ENCODE assay signal across 8 cellular contexts in the genomic region with DNA sequence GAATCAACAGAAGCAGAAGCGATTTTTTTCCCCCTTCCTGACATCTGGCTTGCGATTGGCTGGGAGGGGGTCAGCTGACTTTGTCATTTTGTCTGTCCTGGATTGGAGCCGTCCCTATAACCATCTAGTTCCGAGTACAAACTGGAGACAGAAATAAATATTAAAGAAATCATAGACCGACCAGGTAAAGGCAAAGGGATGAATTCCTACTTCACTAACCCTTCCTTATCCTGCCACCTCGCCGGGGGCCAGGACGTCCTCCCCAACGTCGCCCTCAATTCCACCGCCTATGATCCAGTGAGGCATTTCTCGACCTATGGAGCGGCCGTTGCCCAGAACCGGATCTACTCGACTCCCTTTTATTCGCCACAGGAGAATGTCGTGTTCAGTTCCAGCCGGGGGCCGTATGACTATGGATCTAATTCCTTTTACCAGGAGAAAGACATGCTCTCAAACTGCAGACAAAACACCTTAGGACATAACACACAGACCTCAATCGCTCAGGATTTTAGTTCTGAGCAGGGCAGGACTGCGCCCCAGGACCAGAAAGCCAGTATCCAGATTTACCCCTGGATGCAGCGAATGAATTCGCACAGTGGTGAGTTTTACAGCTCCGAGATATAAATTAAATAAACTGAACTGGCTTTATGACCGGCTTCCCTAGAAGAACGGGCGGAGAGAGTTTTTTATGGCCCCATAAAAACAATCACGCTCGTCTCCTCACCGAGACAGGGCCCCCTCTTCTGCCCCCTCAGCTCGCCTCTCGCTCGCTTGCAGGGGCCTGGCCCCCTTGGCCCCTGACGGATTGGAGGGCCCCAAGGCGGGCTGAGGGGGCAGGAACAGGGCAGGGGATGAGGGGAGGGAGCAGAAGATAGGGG. TPM values are rescaled to one million over a fixed set of nuclear protein-coding genes. Genes with fewer than 3 reads are reported as not detected.
A peak's percentile ranks its signal among the peaks of the same experiment; 100 is the strongest.
DNase-seq lines count a peak whose midpoint lies in the region; FAIRE-seq and TF ChIP-seq lines count a peak whose summit lies in the region.
"Had no signal": no experiment of that assay in that cellular context is flagged by ENCODE, and none has a peak within 500 bp of the region (broad histone marks: within the 10 kb centered on the region; RNA-seq: fewer than 3 reads in every experiment).

A gene (plus strand): TSS at position 117 of the 878 bp plus-strand sequence. CDS start 82 bp downstream, at position 199.

- 2 to 4% (median 4%) methylated on average over 36 of the region's 36 CpGs for WGBS in small intestine, 3 donors

- POLR2A ChIA-PET in HEK293 (lab: Yijun Ruan, JAX) (interaction anchor here (0.5 to 4.5 kb wide), 7 partner anchors 12 to 252 kb away, joined by 3 to 26 read pairs (median 3); a partner anchor contains a TSS), OCI-LY7 (lab: Charles Lee) (interaction anchor here (0.5 to 1.8 kb wide), 4 partner anchors 9 to 15 kb away, joined by 3 to 6 read pairs (median 5); no protein-coding TSS in a partner anchor)
- POLR2A ChIA-PET in activated CD4-positive, alpha-beta T cell treated with anti-CD3 and anti-CD28 coated beads, Interleukin-2, amount 10 ng/mL, durations not matched to agents 7 days and 5 days (lab: Charles Lee) = no interaction called here

- H3K27me3 ChIP-seq in fibroblast of lung (ENCODE audit: control insufficient read depth, insufficient read depth, low read length) (peaks cover 53% of the 10 kb centered on the region), small intestine (ENCODE audit: control insufficient read depth in 2 of 2, insufficient read depth in 2 of 2, low read length in 2 of 2) (peaks cover 14 to 47% of the 10 kb centered on the region in 2 donors)

- H3K4me3 Mint-ChIP-seq in activated T-helper 2 cell treated with anti-CD3 and anti-CD28 coated beads, Interferon-gamma antibody, Interleukin-2, Interleukin-4, amounts not matched to agents 10 μg/mL and 5 μg/mL and 100 μg/mL, durations not matched to agents 14 hours and 24 hours and 36 hours (ENCODE audit: low read depth) = no peak within 1 kb of the TSS
- H3K4me3 Mint-ChIP-seq in activated CD4-positive, alpha-beta T cell treated with anti-CD3 and anti-CD28 coated beads, Interleukin-2, amount 10 ng/mL, durations not matched to agents 7 days and 5 days = no peak within 1 kb of the TSS

- H3K79me2 ChIP-seq in OCI-LY7 (ENCODE audit: insufficient read depth, low read depth, low read length) (no peaks in the 10 kb centered on the region), fibroblast of lung (ENCODE audit: control insufficient read depth, insufficient read depth, low read length) (no peaks in the 10 kb centered on the region)

- TF ChIP-seq CTCF in HEK293 (tag by site-specific recombination; IDR thresholded peaks at IDR 0.05) (no peak), OCI-LY7 (conservative IDR thresholded peaks at IDR 0.05; ENCODE audit: low read length) (no peak), fibroblast of lung (conservative IDR thresholded peaks at IDR 0.05 in 1 of 2, IDR thresholded peaks at IDR 0.05 in 1 of 2; ENCODE audit: low read depth in 1 of 2, low read length in 2 of 2) (no peak)

- no peak for FAIRE-seq in small intestine (lab: Jason Lieb, UNC)

- CTCF ChIA-PET in HEK293 (lab: Yijun Ruan, JAX) = interaction anchor here (0.6 to 5.4 kb wide), 13 partner anchors 8 to 187 kb away, joined by 3 to 78 read pairs (median 4); a partner anchor contains a TSS
- CTCF ChIA-PET in OCI-LY7 (lab: Charles Lee; ENCODE audit: unreplicated experiment) = no interaction called here
- CTCF ChIA-PET in activated CD4-positive, alpha-beta T cell treated with anti-CD3 and anti-CD28 coated beads, Interleukin-2, amount 10 ng/mL, durations not matched to agents 7 days and 5 days (lab: Charles Lee) = interaction anchor here (1.1 to 2.3 kb wide), 5 partner anchors 16 to 172 kb away, joined by 3 to 8 read pairs (median 4); a partner anchor contains a TSS

- H3K4me2 ChIP-seq in OCI-LY7 (ENCODE audit: low read length) (peak within 1 kb of the TSS; percentile 71), fibroblast of lung (ENCODE audit: extremely low read depth, insufficient read depth, low read length) (peak within 1 kb of the TSS; percentile 66)

- H4K20me1 ChIP-seq in OCI-LY7 (ENCODE audit: insufficient read depth, low read length) (no peaks in the 10 kb centered on the region), fibroblast of lung (ENCODE audit: control insufficient read depth, extremely low read depth, insufficient read depth, low read length) (no peaks in the 10 kb centered on the region)

- peaks cover 86% of the 10 kb centered on the region for H3K27me3 Mint-ChIP-seq in activated T-helper 2 cell treated with anti-CD3 and anti-CD28 coated beads, Interferon-gamma antibody, Interleukin-2, Interleukin-4, amounts not matched to agents 10 μg/mL and 5 μg/mL and 100 μg/mL, durations not matched to agents 14 hours and 24 hours and 36 hours (ENCODE audit: low read depth)
- peaks cover 87% of the 10 kb centered on the region for H3K27me3 Mint-ChIP-seq in activated CD4-positive, alpha-beta T cell treated with anti-CD3 and anti-CD28 coated beads, Interleukin-2, amount 10 ng/mL, durations not matched to agents 7 days and 5 days

- H3K9ac ChIP-seq in fibroblast of lung (ENCODE audit: insufficient read depth, low read length) = peak within 1 kb of the TSS; percentile 16

- no peak within 1 kb of the TSS for H3K27ac Mint-ChIP-seq in activated T-helper 2 cell treated with anti-CD3 and anti-CD28 coated beads, Interferon-gamma antibody, Interleukin-2, Interleukin-4, amounts not matched to agents 10 μg/mL and 5 μg/mL and 100 μg/mL, durations not matched to agents 14 hours and 24 hours and 36 hours
- no peak within 1 kb of the TSS for H3K27ac Mint-ChIP-seq in activated CD4-positive, alpha-beta T cell treated with anti-CD3 and anti-CD28 coated beads, Interleukin-2, amount 10 ng/mL, durations not matched to agents 7 days and 5 days
- H3K27ac Mint-ChIP-seq: immature natural killer cell had no signal

- peaks cover 4 to 13% of the 10 kb centered on the region in 2 experiments; a peak in 2 of 3 replicates for H3K36me3 ChIP-seq in HEK293 (ENCODE audit: control insufficient read depth in 2 of 2, insufficient read depth in 1 of 2, low read length in 2 of 2)
- H3K36me3 ChIP-seq in OCI-LY7 (ENCODE audit: insufficient read depth, low read length) = no peaks in the 10 kb centered on the region
- no peaks in the 10 kb centered on the region for H3K36me3 ChIP-seq in fibroblast of lung (ENCODE audit: control insufficient read depth, insufficient read depth, low read length)
- H3K36me3 ChIP-seq in small intestine (ENCODE audit: control insufficient read depth in 2 of 2, insufficient read depth in 2 of 2, low read length in 2 of 2) = no peaks in the 10 kb centered on the region

- intact Hi-C loops in OCI-LY7 (cut with micrococcal nuclease; ENCODE audit: unreplicated experiment) = no loop called here
- intact Hi-C loops in activated T-helper 2 cell treated with anti-CD3 and anti-CD28 coated beads, Interferon-gamma antibody, Interleukin-2, Interleukin-4, amounts not matched to agents 10 μg/mL and 5 μg/mL and 100 μg/mL, durations not matched to agents 14 hours and 24 hours and 36 hours (cut with micrococcal nuclease) = loop anchor here (2.0 kb wide), 1 partner anchor 22 kb away; no protein-coding TSS in a partner anchor

- H3K4me1 Mint-ChIP-seq in activated T-helper 2 cell treated with anti-CD3 and anti-CD28 coated beads, Interferon-gamma antibody, Interleukin-2, Interleukin-4, amounts not matched to agents 10 μg/mL and 5 μg/mL and 100 μg/mL, durations not matched to agents 14 hours and 24 hours and 36 hours (ENCODE audit: low read depth) = peaks cover 13% of the 10 kb centered on the region
- peaks cover 27% of the 10 kb centered on the region for H3K4me1 Mint-ChIP-seq in activated CD4-positive, alpha-beta T cell treated with anti-CD3 and anti-CD28 coated beads, Interleukin-2, amount 10 ng/mL, durations not matched to agents 7 days and 5 days

- no peaks in the 10 kb centered on the region for H3K36me3 Mint-ChIP-seq in activated T-helper 2 cell treated with anti-CD3 and anti-CD28 coated beads, Interferon-gamma antibody, Interleukin-2, Interleukin-4, amounts not matched to agents 10 μg/mL and 5 μg/mL and 100 μg/mL, durations not matched to agents 14 hours and 24 hours and 36 hours (ENCODE audit: low read depth)
- no peaks in the 10 kb centered on the region for H3K36me3 Mint-ChIP-seq in activated CD4-positive, alpha-beta T cell treated with anti-CD3 and anti-CD28 coated beads, Interleukin-2, amount 10 ng/mL, durations not matched to agents 7 days and 5 days (ENCODE audit: low read depth)
- H3K36me3 Mint-ChIP-seq: immature natural killer cell had no signal

- H3K9me2 ChIP-seq in OCI-LY7 (ENCODE audit: insufficient read depth, low read length) = no peaks in the 10 kb centered on the region

- peak within 1 kb of the TSS; percentile 51 for H2AFZ ChIP-seq in OCI-LY7 (ENCODE audit: low read length)
- H2AFZ ChIP-seq in fibroblast of lung (ENCODE audit: low read length) = peak within 1 kb of the TSS; percentile 31

- peak within 1 kb of the TSS; percentile 58 for H3K4me3 ChIP-seq in HEK293 (ENCODE audit: low read depth, low read length)
- H3K4me3 ChIP-seq in OCI-LY7 (ENCODE audit: low read depth, low read length, poor library complexity, severe bottlenecking) = peak within 1 kb of the TSS; percentile 68
- peak within 1 kb of the TSS; percentile 34 to 51 (median 42) for H3K4me3 ChIP-seq in fibroblast of lung (replicated peaks in 1 of 4; ENCODE audit: control extremely low read depth in 1 of 4, insufficient read depth in 1 of 4, low read depth in 3 of 4, low read length in 4 of 4)
- peak within 1 kb of the TSS in 1 of 2 donors; percentile 6 for H3K4me3 ChIP-seq in small intestine (ENCODE audit: low read depth in 1 of 2, low read length in 2 of 2)

- no peaks in the 10 kb centered on the region for H3K9me3 Mint-ChIP-seq in activated T-helper 2 cell treated with anti-CD3 and anti-CD28 coated beads, Interferon-gamma antibody, Interleukin-2, Interleukin-4, amounts not matched to agents 10 μg/mL and 5 μg/mL and 100 μg/mL, durations not matched to agents 14 hours and 24 hours and 36 hours
- no peaks in the 10 kb centered on the region for H3K9me3 Mint-ChIP-seq in activated CD4-positive, alpha-beta T cell treated with anti-CD3 and anti-CD28 coated beads, Interleukin-2, amount 10 ng/mL, durations not matched to agents 7 days and 5 days

- DNase-seq in OCI-LY7 (ENCODE audit: low spot score) (peak; percentile 63), fibroblast of lung (ENCODE audit: low read depth in 2 of 2) (peak in 1 of 2 donors; percentile 24), small intestine (peak; percentile 38), NCI-H1048 (lab: John Stamatoyannopoulos, UW) (no peak)
- no peak for DNase-seq in activated T-helper 2 cell treated with anti-CD3 and anti-CD28 coated beads, Interferon-gamma antibody, Interleukin-2, Interleukin-4, amounts not matched to agents 10 μg/mL and 5 μg/mL and 100 μg/mL, durations not matched to agents 14 hours and 24 hours and 36 hours (ENCODE audit: low spot score)
- DNase-seq in activated CD4-positive, alpha-beta T cell treated with anti-CD3 and anti-CD28 coated beads, Interleukin-2, amount 10 ng/mL, durations not matched to agents 7 days and 5 days = no peak
- DNase-seq: immature natural killer cell had no signal

- peaks cover 44% of the 10 kb centered on the region for H3K4me1 ChIP-seq in HEK293 (ENCODE audit: control insufficient read depth, insufficient read depth, low read length)
- H3K4me1 ChIP-seq in OCI-LY7 (ENCODE audit: insufficient read depth, low read length, poor library complexity, severe bottlenecking) = peaks cover 46% of the 10 kb centered on the region
- H3K4me1 ChIP-seq in fibroblast of lung (ENCODE audit: control insufficient read depth, extremely low read depth, insufficient read depth, low read length) = peaks cover 2% of the 10 kb centered on the region
- peaks cover 0 to 4% of the 10 kb centered on the region in 2 donors for H3K4me1 ChIP-seq in small intestine (ENCODE audit: control insufficient read depth in 2 of 2, insufficient read depth in 1 of 2, low read depth in 1 of 2, low read length in 1 of 2)

- H3K9me3 ChIP-seq in HEK293 (ENCODE audit: control insufficient read depth, insufficient read depth, low read depth, low read length) = no peaks in the 10 kb centered on the region
- H3K9me3 ChIP-seq in OCI-LY7 (ENCODE audit: low read length) = no peaks in the 10 kb centered on the region
- H3K9me3 ChIP-seq in fibroblast of lung (ENCODE audit: control insufficient read depth, insufficient read depth, low read depth, low read length) = no peaks in the 10 kb centered on the region
- no peaks in the 10 kb centered on the region for H3K9me3 ChIP-seq in small intestine (ENCODE audit: control insufficient read depth, low read depth)

- TSS peak; percentile 91 for BruUV-seq in OCI-LY7 (replicated peaks; lab: Mats Ljungman, UMichigan)

- H3K27ac ChIP-seq in HEK293 (ENCODE audit: extremely low read depth, low read depth, low read length) (peak within 1 kb of the TSS; percentile 95), OCI-LY7 (ENCODE audit: low read depth, low read length, poor library complexity, severe bottlenecking) (no peak within 1 kb of the TSS), fibroblast of lung (ENCODE audit: insufficient read depth, low read length) (peak within 1 kb of the TSS; percentile 16), small intestine (ENCODE audit: low read depth in 1 of 2, low read length in 1 of 2) (peak within 1 kb of the TSS in 1 of 2 donors; percentile 83)

RNA-seq across cellular contexts. Expression of the gene that starts here (rescaled TPM):
- 0.92 and 1.6 TPM in 2 replicates for total RNA-seq in OCI-LY7 (2014; rRNA removed; shearing (Covaris generic))
- total RNA-seq in OCI-LY7 (2022) (2.7 and 3.7 TPM in 2 replicates), fibroblast of lung (0.17 and 0.51 TPM in 2 replicates)
- polyA plus RNA-seq in fibroblast of lung (0.52 and 1.9 TPM in 2 replicates), small intestine (1 to 10 TPM in 2 of 3 donors, not detected in 1; 1.5 to 1.9 TPM)
- 1.0 and 2.5 TPM in 2 replicates for polyA plus RNA-seq in fibroblast of lung (2012)
- polyA minus RNA-seq in fibroblast of lung (ENCODE audit: low replicate concordance) = 4.6 TPM in 1 of 2 replicates, not detected in the other
- total RNA-seq in activated T-helper 2 cell treated with anti-CD3 and anti-CD28 coated beads, Interferon-gamma antibody, Interleukin-2, Interleukin-4, amounts not matched to agents 10 μg/mL and 5 μg/mL and 100 μg/mL, durations not matched to agents 14 hours and 24 hours and 36 hours = not detected in 2 replicates
- total RNA-seq in activated CD4-positive, alpha-beta T cell treated with anti-CD3 and anti-CD28 coated beads, Interleukin-2, amount 10 ng/mL, durations not matched to agents 7 days and 5 days = not detected
- polyA plus RNA-seq: immature natural killer cell had no signal

Comparison
In these comparisons a context has a peak if more than half of its experiments do, and no peak if none do; other contexts are left out.
1. DNase-seq: peak in OCI-LY7 (single experiment) and small intestine (single experiment); none in activated T-helper 2 cell treated with anti-CD3 and anti-CD28 coated beads, Interferon-gamma antibody, Interleukin-2, Interleukin-4, amounts not matched to agents 10 μg/mL and 5 μg/mL and 100 μg/mL, durations not matched to agents 14 hours and 24 hours and 36 hours (single experiment), activated CD4-positive, alpha-beta T cell treated with anti-CD3 and anti-CD28 coated beads, Interleukin-2, amount 10 ng/mL, durations not matched to agents 7 days and 5 days (single experiment) and NCI-H1048 (single experiment).